In genomic region chr21:17527240-17527639, GRCh38 we compare ENCODE assay signal across 14 cellular contexts. TPM values are rescaled to one million over a fixed set of nuclear protein-coding genes. Genes with fewer than 3 reads are reported as not detected.
DNase-seq lines count a peak whose midpoint lies in the region; ATAC-seq and TF ChIP-seq lines count a peak whose summit lies in the region.
"Had no signal": no experiment of that assay in that cellular context is flagged by ENCODE, and none has a peak within 500 bp of the region (broad histone marks: within the 10 kb centered on the region; RNA-seq: fewer than 3 reads in every experiment).

No MANE protein-coding gene starts in this region.

- no peak overlapping the region for H3K4me3 ChIP-seq in mesenchymal stem cell (ENCODE audit: insufficient read depth in 1 of 2, low read depth in 1 of 2, low read length in 2 of 2)
- no peak overlapping the region for H3K4me3 ChIP-seq in neural progenitor cell

- no peak for TF ChIP-seq CTCF in neural progenitor cell (IDR thresholded peaks at IDR 0.05)

- no peak overlapping the region for H3K14ac ChIP-seq in mesenchymal stem cell (ENCODE audit: low read length in 2 of 2)

- H3K4me3 Mint-ChIP-seq in activated T-cell treated with anti-CD3 and anti-CD28 coated beads, Interleukin-2, amount 50 U/mL, for 24 hours, result no peak overlapping the region
- no peak overlapping the region for H3K4me3 Mint-ChIP-seq in neural progenitor cell
- H3K4me3 Mint-ChIP-seq: activated CD4-positive, alpha-beta T cell treated with anti-CD3 and anti-CD28 coated beads, Interleukin-2, amount 10 ng/mL, durations not matched to agents 24 days and 14 days; activated naive CD4-positive, alpha-beta T cell treated with anti-CD3 and anti-CD28 coated beads for 36 hours; immature natural killer cell had no signal

- H3K18ac ChIP-seq in mesenchymal stem cell (ENCODE audit: low read depth in 1 of 2, low read length in 2 of 2), result no peak overlapping the region

- DNase-seq in Daoy (ENCODE audit: low read depth) (peak; percentile 66), RPMI7951 (ENCODE audit: low read depth) (peak; percentile 43), epithelial cell of prostate (ENCODE audit: low read depth, low spot score) (no peak), mesenchymal stem cell (peak; percentile 64), NCI-H524 (lab: John Stamatoyannopoulos, UW) (no peak), neural progenitor cell (ENCODE audit: low spot score) (no peak)
- DNase-seq in activated T-cell treated with anti-CD3 and anti-CD28 coated beads, Interleukin-2, amount 50 U/mL, for 24 hours, result no peak
- DNase-seq: activated CD4-positive, alpha-beta T cell treated with anti-CD3 and anti-CD28 coated beads, Interleukin-2, amount 10 ng/mL, durations not matched to agents 24 days and 14 days; activated naive CD4-positive, alpha-beta T cell treated with anti-CD3 and anti-CD28 coated beads for 36 hours; immature natural killer cell; KBM-7; NCI-H2171 treated with DMSO at 0.1 percent for 48 hours; stimulated activated CD4-positive, alpha-beta T cell treated with anti-CD3 and anti-CD28 coated beads, Interleukin-2, amount 100 ng/mL, for 48 hours had no signal

- WGBS in mesenchymal stem cell, result 0% methylated on average over 1 of the region's 2 CpGs

- no peak overlapping the region for H2BK15ac ChIP-seq in mesenchymal stem cell (ENCODE audit: low read depth, poor library complexity, severe bottlenecking)

- H3K27me3 ChIP-seq in mesenchymal stem cell (ENCODE audit: control insufficient read depth in 1 of 2, insufficient read depth in 1 of 2, low read length in 2 of 2) (no peaks in the 10 kb centered on the region), neural progenitor cell (no peaks in the 10 kb centered on the region)

- H4K20me1 ChIP-seq in neural progenitor cell (ENCODE audit: low read depth), result peaks cover 99% of the 10 kb centered on the region

- H3K9me3 ChIP-seq in mesenchymal stem cell (ENCODE audit: control insufficient read depth, low read length) (no peaks in the 10 kb centered on the region), neural progenitor cell (ENCODE audit: low read depth) (no peaks in the 10 kb centered on the region)

- no peaks in the 10 kb centered on the region for H3K4me1 ChIP-seq in mesenchymal stem cell (ENCODE audit: control insufficient read depth, insufficient read depth, low read depth, low read length)
- peaks cover 20% of the 10 kb centered on the region for H3K4me1 ChIP-seq in neural progenitor cell

- no peak overlapping the region for H2BK5ac ChIP-seq in mesenchymal stem cell (ENCODE audit: low read depth, low read length, poor library complexity, severe bottlenecking)

- no peaks in the 10 kb centered on the region for H3K36me3 ChIP-seq in mesenchymal stem cell (ENCODE audit: control insufficient read depth in 1 of 2, insufficient read depth in 2 of 2, low read depth in 1 of 2, low read length in 2 of 2)
- no peaks in the 10 kb centered on the region for H3K36me3 ChIP-seq in neural progenitor cell

- no peak overlapping the region for H2AK5ac ChIP-seq in mesenchymal stem cell (ENCODE audit: low read length, severe bottlenecking)

- no peak overlapping the region for H4K8ac ChIP-seq in mesenchymal stem cell (ENCODE audit: low read length)

- no peaks in the 10 kb centered on the region for H3K27me3 Mint-ChIP-seq in activated T-cell treated with anti-CD3 and anti-CD28 coated beads, Interleukin-2, amount 50 U/mL, for 24 hours
- peaks cover 8% of the 10 kb centered on the region for H3K27me3 Mint-ChIP-seq in neural progenitor cell (ENCODE audit: insufficient read depth, low read depth)

- no peak overlapping the region for H3K4me2 ChIP-seq in mesenchymal stem cell (ENCODE audit: low read length, poor library complexity, severe bottlenecking)
- H3K4me2 ChIP-seq in neural progenitor cell, result no peak overlapping the region

- no peak overlapping the region for H3K27ac Mint-ChIP-seq in activated T-cell treated with anti-CD3 and anti-CD28 coated beads, Interleukin-2, amount 50 U/mL, for 24 hours
- no peak overlapping the region for H3K27ac Mint-ChIP-seq in neural progenitor cell
- H3K27ac Mint-ChIP-seq: activated CD4-positive, alpha-beta T cell treated with anti-CD3 and anti-CD28 coated beads, Interleukin-2, amount 10 ng/mL, durations not matched to agents 24 days and 14 days; activated naive CD4-positive, alpha-beta T cell treated with anti-CD3 and anti-CD28 coated beads for 36 hours; immature natural killer cell had no signal

- no peak overlapping the region for H2BK120ac ChIP-seq in mesenchymal stem cell (ENCODE audit: low read depth, low read length)

- no peaks in the 10 kb centered on the region for H3K9me3 Mint-ChIP-seq in activated T-cell treated with anti-CD3 and anti-CD28 coated beads, Interleukin-2, amount 50 U/mL, for 24 hours
- H3K9me3 Mint-ChIP-seq in neural progenitor cell, result peaks cover 70% of the 10 kb centered on the region
- H3K9me3 Mint-ChIP-seq: activated CD4-positive, alpha-beta T cell treated with anti-CD3 and anti-CD28 coated beads, Interleukin-2, amount 10 ng/mL, durations not matched to agents 24 days and 14 days; activated naive CD4-positive, alpha-beta T cell treated with anti-CD3 and anti-CD28 coated beads for 36 hours had no signal

- peaks cover 100% of the 10 kb centered on the region for H3K79me2 ChIP-seq in neural progenitor cell (ENCODE audit: low read depth)

- peak overlapping the region; percentile 37 for H3K27ac ChIP-seq in epithelial cell of prostate
- no peak overlapping the region for H3K27ac ChIP-seq in mesenchymal stem cell (ENCODE audit: low read length, poor library complexity, severe bottlenecking)
- H3K27ac ChIP-seq in neural progenitor cell, result no peak overlapping the region

- H2BK12ac ChIP-seq in mesenchymal stem cell (ENCODE audit: low read length in 2 of 2), result no peak overlapping the region

- peaks cover 10% of the 10 kb centered on the region for H3K79me1 ChIP-seq in mesenchymal stem cell (replicated peaks; ENCODE audit: low read length, poor library complexity, severe bottlenecking)

- H3K23ac ChIP-seq in mesenchymal stem cell (ENCODE audit: low read length in 2 of 2), result no peak overlapping the region

- H3K9ac ChIP-seq in mesenchymal stem cell (ENCODE audit: low read length) (no peak overlapping the region), neural progenitor cell (no peak overlapping the region)

- no peak for ATAC-seq in GM19395 (IDR thresholded peaks at IDR 0.05; ENCODE audit: unreplicated experiment)

- no peak overlapping the region for H4K91ac ChIP-seq in mesenchymal stem cell (ENCODE audit: low read length)

- H3K4me1 Mint-ChIP-seq in activated T-cell treated with anti-CD3 and anti-CD28 coated beads, Interleukin-2, amount 50 U/mL, for 24 hours (ENCODE audit: low read depth), result no peaks in the 10 kb centered on the region
- peaks cover 3% of the 10 kb centered on the region for H3K4me1 Mint-ChIP-seq in neural progenitor cell
- H3K4me1 Mint-ChIP-seq: activated CD4-positive, alpha-beta T cell treated with anti-CD3 and anti-CD28 coated beads, Interleukin-2, amount 10 ng/mL, durations not matched to agents 24 days and 14 days; immature natural killer cell had no signal

- H3K4ac ChIP-seq in mesenchymal stem cell (ENCODE audit: low read depth in 1 of 2, low read length in 2 of 2), result no peak overlapping the region

- peaks cover 7% of the 10 kb centered on the region for H3F3A ChIP-seq in neural progenitor cell (ENCODE audit: low read depth)

- H2AFZ ChIP-seq in mesenchymal stem cell (ENCODE audit: low read depth, low read length) (no peak overlapping the region), neural progenitor cell (replicated peaks) (no peak overlapping the region)

- no peaks in the 10 kb centered on the region for H3K36me3 Mint-ChIP-seq in activated T-cell treated with anti-CD3 and anti-CD28 coated beads, Interleukin-2, amount 50 U/mL, for 24 hours (ENCODE audit: low read depth)
- peaks cover 69% of the 10 kb centered on the region for H3K36me3 Mint-ChIP-seq in neural progenitor cell
- H3K36me3 Mint-ChIP-seq: immature natural killer cell had no signal

RNA-seq across cellular contexts. Expression of gene CXADR, which starts 14.4 kb away (rescaled TPM):
- 5.1 and 7.4 TPM in 2 replicates for total RNA-seq in Daoy (2014; rRNA removed; shearing (Covaris generic))
- total RNA-seq in RPMI7951 (2014; rRNA removed; shearing (Covaris generic)), result 13.7 and 16.4 TPM in 2 replicates
- 0.97 TPM for polyA plus RNA-seq in mesenchymal stem cell (2013, experiment 1 of 2)
- polyA plus RNA-seq in mesenchymal stem cell (2013, experiment 2 of 2), result 0.71 TPM
- 183 and 226 TPM in 2 replicates for total RNA-seq in neural progenitor cell (ENCODE audit: low replicate concordance)
- polyA plus RNA-seq: immature natural killer cell had no signal

Comparison
In these comparisons a context has a peak if more than half of its experiments do, and no peak if none do; other contexts are left out.
1. DNase-seq: peak in Daoy (single experiment), RPMI7951 (single experiment) and mesenchymal stem cell (single experiment); none in epithelial cell of prostate (single experiment), NCI-H524 (0 of 2), activated T-cell treated with anti-CD3 and anti-CD28 coated beads, Interleukin-2, amount 50 U/mL, for 24 hours (single experiment) and neural progenitor cell (single experiment).
2. RNA of gene CXADR, which starts 14.4 kb away (total RNA-seq): 183 to 226 TPM in neural progenitor cell; 13.7 to 16.4 TPM in RPMI7951 and 5.1 to 7.4 TPM in Daoy; every median in the first group is over 10 times any median in the second.